In genomic region chr19:4541114-4541805, GRCh38 we compare ENCODE assay signal across 15 cellular contexts. TPM values are rescaled to one million over a fixed set of nuclear protein-coding genes. Genes with fewer than 3 reads are reported as not detected.
"Had no signal": no experiment of that assay in that cellular context is flagged by ENCODE, and none has a peak within 500 bp of the region (broad histone marks: within the 10 kb centered on the region; RNA-seq: fewer than 3 reads in every experiment).

No MANE protein-coding gene starts in this region.

- H3K27ac Mint-ChIP-seq: activated CD4-positive, alpha-beta memory T cell treated with anti-CD3 and anti-CD28 coated beads, Interleukin-2, amount 10 ng/mL, durations not matched to agents 7 days and 5 days; activated naive CD8-positive, alpha-beta T cell treated with anti-CD3 and anti-CD28 coated beads, Interleukin-2, amount 10 ng/mL, durations not matched to agents 7 days and 5 days; stimulated activated memory B cell treated with anti-CD40 and anti-IgM and Interleukin-4, amounts not matched to agents 10 μg/mL and 1 μg/mL and 100 μg/mL, for 72 hours had no signal

- H3K9me3 Mint-ChIP-seq: stimulated activated memory B cell treated with anti-CD40 and anti-IgM and Interleukin-4, amounts not matched to agents 10 μg/mL and 1 μg/mL and 100 μg/mL, for 72 hours had no signal

- H3K4me3 ChIP-seq: esophagus muscularis mucosa, smooth muscle cell, tibial nerve had no signal

- H3K4me3 Mint-ChIP-seq: activated CD4-positive, alpha-beta memory T cell treated with anti-CD3 and anti-CD28 coated beads, Interleukin-2, amount 10 ng/mL, durations not matched to agents 7 days and 5 days; activated naive CD8-positive, alpha-beta T cell treated with anti-CD3 and anti-CD28 coated beads, Interleukin-2, amount 10 ng/mL, durations not matched to agents 7 days and 5 days; stimulated activated memory B cell treated with anti-CD40 and anti-IgM and Interleukin-4, amounts not matched to agents 10 μg/mL and 1 μg/mL and 100 μg/mL, for 72 hours had no signal

- H3K27ac ChIP-seq: foreskin keratinocyte, tibial nerve, VCaP had no signal

- DNase-seq: activated CD4-positive, alpha-beta memory T cell treated with anti-CD3 and anti-CD28 coated beads, Interleukin-2, amount 10 ng/mL, durations not matched to agents 7 days and 5 days; activated CD8-positive, alpha-beta memory T cell treated with anti-CD3 and anti-CD28 coated beads, Interleukin-2, amount 50 U/mL, for 4 hours; activated naive CD8-positive, alpha-beta T cell treated with anti-CD3 and anti-CD28 coated beads, Interleukin-2, amount 10 ng/mL, durations not matched to agents 7 days and 5 days; anterior cingulate cortex; cerebellar nuclear complex; foreskin keratinocyte; mesenchymal stem cell; right cardiac atrium; stimulated activated CD4-positive, alpha-beta T cell treated with anti-CD3 and anti-CD28 coated beads, Interleukin-1b, Interleukin-23, amount 100 ng/mL, for 48 hours; T1000 had no signal

- H3K27me3 Mint-ChIP-seq: activated CD4-positive, alpha-beta memory T cell treated with anti-CD3 and anti-CD28 coated beads, Interleukin-2, amount 10 ng/mL, durations not matched to agents 7 days and 5 days had no signal

- H3K36me3 ChIP-seq: tibial nerve had no signal

- H3K4me1 ChIP-seq: foreskin keratinocyte had no signal

- H3K36me3 Mint-ChIP-seq: stimulated activated memory B cell treated with anti-CD40 and anti-IgM and Interleukin-4, amounts not matched to agents 10 μg/mL and 1 μg/mL and 100 μg/mL, for 72 hours had no signal

- ATAC-seq: foreskin keratinocyte; right cardiac atrium; stimulated activated memory B cell treated with anti-CD40 and anti-IgM and Interleukin-4, amounts not matched to agents 10 μg/mL and 1 μg/mL and 100 μg/mL, for 72 hours had no signal

RNA-seq across cellular contexts. Expression of gene LRG1, which starts 1.4 kb away (rescaled TPM):
- total RNA-seq: activated naive CD8-positive, alpha-beta T cell treated with anti-CD3 and anti-CD28 coated beads, Interleukin-2, amount 10 ng/mL, durations not matched to agents 7 days and 5 days; smooth muscle cell had no signal

RNA-seq across cellular contexts. Expression of gene PLIN5, which starts 6.2 kb away (rescaled TPM):
- total RNA-seq: activated CD4-positive, alpha-beta memory T cell treated with anti-CD3 and anti-CD28 coated beads, Interleukin-2, amount 10 ng/mL, durations not matched to agents 7 days and 5 days; foreskin keratinocyte; smooth muscle cell had no signal

RNA-seq across cellular contexts. Expression of gene SEMA6B, which starts 18.2 kb away (rescaled TPM):
- total RNA-seq: activated CD4-positive, alpha-beta memory T cell treated with anti-CD3 and anti-CD28 coated beads, Interleukin-2, amount 10 ng/mL, durations not matched to agents 7 days and 5 days had no signal

RNA-seq across cellular contexts. Expression of gene PLIN4, which starts 23.0 kb away (rescaled TPM):
- total RNA-seq: activated CD4-positive, alpha-beta memory T cell treated with anti-CD3 and anti-CD28 coated beads, Interleukin-2, amount 10 ng/mL, durations not matched to agents 7 days and 5 days; smooth muscle cell had no signal
